12 cellular contexts compared by ENCODE assay signal in the genomic region with DNA sequence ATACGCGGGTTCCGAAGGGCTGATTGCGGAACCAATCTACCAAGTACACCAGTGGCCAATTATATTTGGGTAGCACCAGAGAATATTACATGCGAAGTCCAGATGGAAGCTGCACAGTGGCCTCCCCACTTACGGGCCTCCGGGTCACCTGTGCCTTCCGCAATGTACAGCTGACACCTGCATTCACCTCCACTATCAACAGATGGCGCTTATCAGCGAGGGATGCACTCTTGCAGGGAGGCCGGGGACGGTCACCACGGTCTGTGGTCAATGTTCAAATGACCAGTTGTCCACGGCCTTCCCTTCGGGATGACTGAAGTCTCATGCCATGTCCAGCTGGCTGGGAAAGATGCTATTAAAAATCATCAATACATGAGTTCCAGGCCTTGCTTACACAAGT. TPM values are rescaled to one million over a fixed set of nuclear protein-coding genes. Genes with fewer than 3 reads are reported as not detected.
DNase-seq lines count a peak whose midpoint lies in the region; ATAC-seq and TF ChIP-seq lines count a peak whose summit lies in the region.
"Had no signal": no experiment of that assay in that cellular context is flagged by ENCODE, and none has a peak within 500 bp of the region (broad histone marks: within the 10 kb centered on the region; RNA-seq: fewer than 3 reads in every experiment).

No MANE protein-coding gene starts in this region.

- peaks cover 95% of the 10 kb centered on the region for H3K27me3 Mint-ChIP-seq in Calu3 (ENCODE audit: unreplicated experiment)
- peaks cover 22% of the 10 kb centered on the region for H3K27me3 Mint-ChIP-seq in activated naive CD8-positive, alpha-beta T cell treated with anti-CD3 and anti-CD28 coated beads, Interleukin-2, amount 50 U/mL, for 24 hours
- H3K27me3 Mint-ChIP-seq in CD14-positive monocyte (ENCODE audit: low read depth in 3 of 3) = peaks cover 0 to 2% (median 0%) of the 10 kb centered on the region in 3 donors

- H3K9me3 Mint-ChIP-seq in Calu3 (ENCODE audit: low read depth, unreplicated experiment) (no peaks in the 10 kb centered on the region), CD14-positive monocyte (peaks cover 0 to 2% (median 0%) of the 10 kb centered on the region in 7 donors)
- no peaks in the 10 kb centered on the region for H3K9me3 Mint-ChIP-seq in activated naive CD8-positive, alpha-beta T cell treated with anti-CD3 and anti-CD28 coated beads, Interleukin-2, amount 50 U/mL, for 24 hours
- H3K9me3 Mint-ChIP-seq: activated T-cell treated with anti-CD3 and anti-CD28 coated beads, Interleukin-2, amount 50 U/mL, for 4 hours; CD4-positive, alpha-beta T cell had no signal

- intact Hi-C loops in Calu3 (cut with micrococcal nuclease; ENCODE audit: unreplicated experiment) (no loop called here), CD14-positive monocyte (cut with micrococcal nuclease) (no loop called here)

- H3K4me3 ChIP-seq in astrocyte of the cerebellum (ENCODE audit: low read depth, low read length) = no peak overlapping the region
- H3K4me3 ChIP-seq: vagina had no signal

- CTCF ChIA-PET in Calu3 (lab: Charles Lee) = interaction anchor here (0.7 kb wide), 1 partner anchor 72 kb away, joined by 3 read pairs; no protein-coding TSS in a partner anchor

- TF ChIP-seq CTCF in Calu3 (IDR thresholded peaks at IDR 0.05; ENCODE audit: unreplicated experiment) (peak; percentile 24), astrocyte of the cerebellum (IDR thresholded peaks at IDR 0.05; ENCODE audit: low read depth, low read length, missing control alignments) (peak; percentile 2), CD14-positive monocyte (IDR thresholded peaks at IDR 0.05) (no peak)

- no peak overlapping the region for H3K4me3 Mint-ChIP-seq in Calu3 (ENCODE audit: low read depth, unreplicated experiment)
- H3K4me3 Mint-ChIP-seq in activated naive CD8-positive, alpha-beta T cell treated with anti-CD3 and anti-CD28 coated beads, Interleukin-2, amount 50 U/mL, for 24 hours = no peak overlapping the region
- H3K4me3 Mint-ChIP-seq in CD14-positive monocyte = no peak overlapping the region
- H3K4me3 Mint-ChIP-seq: activated T-cell treated with anti-CD3 and anti-CD28 coated beads, Interleukin-2, amount 50 U/mL, for 4 hours; CD4-positive, alpha-beta T cell had no signal

- no peaks in the 10 kb centered on the region for H3K36me3 Mint-ChIP-seq in Calu3 (ENCODE audit: insufficient read depth, unreplicated experiment)
- no peaks in the 10 kb centered on the region for H3K36me3 Mint-ChIP-seq in activated naive CD8-positive, alpha-beta T cell treated with anti-CD3 and anti-CD28 coated beads, Interleukin-2, amount 50 U/mL, for 24 hours (ENCODE audit: low read depth)
- no peaks in the 10 kb centered on the region for H3K36me3 Mint-ChIP-seq in CD14-positive monocyte

- ATAC-seq in HG02759 (IDR thresholded peaks at IDR 0.05; ENCODE audit: unreplicated experiment) = no peak
- ATAC-seq in activated naive CD8-positive, alpha-beta T cell treated with anti-CD3 and anti-CD28 coated beads, Interleukin-2, amount 50 U/mL, for 24 hours = no peak
- ATAC-seq: activated T-cell treated with anti-CD3 and anti-CD28 coated beads, Interleukin-2, amount 50 U/mL, for 4 hours had no signal

- in situ Hi-C loops in astrocyte of the cerebellum (cut with HindIII; ENCODE audit: low sequenced_read_pairs) = no loop called here

- no peaks in the 10 kb centered on the region for H3K4me1 Mint-ChIP-seq in Calu3 (ENCODE audit: low read depth, unreplicated experiment)
- peaks cover 1% of the 10 kb centered on the region for H3K4me1 Mint-ChIP-seq in activated naive CD8-positive, alpha-beta T cell treated with anti-CD3 and anti-CD28 coated beads, Interleukin-2, amount 50 U/mL, for 24 hours
- peaks cover 16% of the 10 kb centered on the region for H3K4me1 Mint-ChIP-seq in CD14-positive monocyte

- H3K27ac Mint-ChIP-seq in Calu3 (ENCODE audit: unreplicated experiment) (no peak overlapping the region), CD14-positive monocyte (no peak overlapping the region)
- H3K27ac Mint-ChIP-seq in activated naive CD8-positive, alpha-beta T cell treated with anti-CD3 and anti-CD28 coated beads, Interleukin-2, amount 50 U/mL, for 24 hours = no peak overlapping the region
- H3K27ac Mint-ChIP-seq: CD4-positive, alpha-beta T cell had no signal

- no TSS peak for BruUV-seq in Calu3 (replicated peaks; lab: Mats Ljungman, UMichigan)

- DNase-seq in Calu3 (peak; percentile 35), HT-29 (ENCODE audit: low spot score) (peak; percentile 47), astrocyte of the cerebellum (ENCODE audit: low read depth) (no peak), mucosa of gallbladder (ENCODE audit: low spot score) (peak; percentile 16), superior temporal gyrus (ENCODE audit: extremely low spot score) (no peak), CD14-positive monocyte (ENCODE audit: low spot score) (no peak)
- no peak for DNase-seq in activated naive CD8-positive, alpha-beta T cell treated with anti-CD3 and anti-CD28 coated beads, Interleukin-2, amount 50 U/mL, for 24 hours
- DNase-seq: activated T-cell treated with anti-CD3 and anti-CD28 coated beads, Interleukin-2, amount 50 U/mL, for 4 hours; CD4-positive, alpha-beta T cell; NCI-H187 had no signal

RNA-seq across cellular contexts. Expression of a gene that starts 47.6 kb away (rescaled TPM):
- not detected in 2 replicates for total RNA-seq in Calu3 (2022)
- under 0.01 TPM in 1 of 2 replicates, not detected in the other for total RNA-seq in HT-29 (2014; rRNA removed; shearing (Covaris generic))
- 0.40 TPM for total RNA-seq in mucosa of gallbladder
- polyA plus RNA-seq in CD14-positive monocyte = under 1 TPM; 0.05 to 0.16 TPM

Comparison
In these comparisons a context has a peak if more than half of its experiments do, and no peak if none do; other contexts are left out.
1. DNase-seq: peak in Calu3 (single experiment), HT-29 (single experiment) and mucosa of gallbladder (single experiment); none in astrocyte of the cerebellum (single experiment), superior temporal gyrus (single experiment), activated naive CD8-positive, alpha-beta T cell treated with anti-CD3 and anti-CD28 coated beads, Interleukin-2, amount 50 U/mL, for 24 hours (single experiment) and CD14-positive monocyte (single experiment).